Comparison of ENCODE assay signal across 13 cellular contexts in the genomic region with DNA sequence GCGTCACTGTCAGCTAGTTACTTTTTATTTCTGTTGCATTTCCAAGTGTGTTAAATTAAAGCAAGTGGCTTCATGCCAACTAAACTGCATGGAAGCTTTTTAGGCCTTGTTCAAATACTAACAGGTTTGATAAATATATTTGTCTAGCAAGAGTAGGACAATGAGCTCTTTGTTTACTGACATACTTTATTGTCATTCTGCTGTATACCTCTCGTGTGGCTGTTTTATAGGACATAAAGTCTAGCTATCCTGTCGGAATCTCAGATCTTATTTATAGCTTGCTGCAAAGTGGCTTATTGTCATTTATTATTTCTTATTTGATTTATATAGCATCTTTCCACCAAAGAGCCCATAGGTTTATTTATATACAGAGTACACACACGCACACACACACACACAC.
"Had no signal": no experiment of that assay in that cellular context is flagged by ENCODE, and none has a peak within 500 bp of the region (broad histone marks: within the 10 kb centered on the region; RNA-seq: fewer than 3 reads in every experiment).

No MANE protein-coding gene starts in this region.

- ATAC-seq: body of pancreas, left lobe of liver, right cardiac atrium had no signal

- H3K4me3 ChIP-seq: body of pancreas, tibial artery had no signal

- DNase-seq: activated B cell treated with CpG ODN at 0.5 μM for 24 hours; activated naive CD4-positive, alpha-beta T cell treated with anti-CD3 and anti-CD28 coated beads, Interleukin-2, amount 10 ng/mL, durations not matched to agents 7 days and 5 days; body of pancreas; central memory CD4-positive, alpha-beta T cell; cortex of kidney; effector CD8-positive, alpha-beta T cell; foreskin melanocyte; head of caudate nucleus; occipital lobe; right cardiac atrium; small intestine; tibial artery had no signal

- H3K27ac ChIP-seq: body of pancreas, tibial artery had no signal

- H3K27me3 ChIP-seq: body of pancreas, tibial artery had no signal

- H3K4me1 ChIP-seq: tibial artery had no signal

- H3K9me3 ChIP-seq: body of pancreas, tibial artery had no signal

- H3K36me3 ChIP-seq: tibial artery had no signal
